ENCODE assay signal across 1 cellular context in the genomic region with DNA sequence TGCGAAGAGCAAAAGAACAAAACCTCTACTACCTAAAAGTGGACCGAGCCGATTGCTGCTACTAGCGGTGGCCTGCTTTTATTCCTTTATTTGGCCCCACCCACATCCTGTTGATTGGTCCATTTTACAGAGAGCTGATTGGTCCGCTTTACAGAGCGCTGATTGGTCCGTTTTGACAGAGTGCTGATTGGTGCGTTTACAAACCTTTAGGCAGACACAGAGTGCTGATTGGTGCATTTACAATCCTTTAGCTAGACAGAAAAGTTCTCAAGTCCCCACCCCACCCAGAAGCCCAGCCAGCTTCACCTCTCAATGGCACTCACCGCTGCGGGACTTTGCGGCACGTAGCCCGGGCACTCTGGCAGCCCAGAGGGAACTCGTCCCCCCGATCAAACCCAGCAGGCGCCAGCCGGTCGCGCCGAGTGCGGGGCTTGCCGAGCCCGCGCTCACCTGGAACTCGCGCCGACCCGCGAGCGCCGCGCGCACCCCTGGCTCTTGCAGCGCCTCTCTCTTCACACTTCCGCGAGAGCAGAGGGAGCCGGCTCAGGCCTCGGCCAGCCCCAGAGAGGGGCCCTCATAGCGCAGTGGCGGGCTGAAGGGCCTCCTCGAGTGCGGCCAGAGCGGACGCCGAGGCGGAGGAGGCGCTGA.
TF ChIP-seq lines count a peak whose summit lies in the region.

No MANE protein-coding gene starts in this region.

TF ChIP-seq in SK-N-SH treated with all-trans-retinoic acid at 6 μM for 48 hours, 23 proteins besides CTCF, POLR2A, EP300 and RAD21 (continued from another document):
- TF ChIP-seq, protein P1, sequence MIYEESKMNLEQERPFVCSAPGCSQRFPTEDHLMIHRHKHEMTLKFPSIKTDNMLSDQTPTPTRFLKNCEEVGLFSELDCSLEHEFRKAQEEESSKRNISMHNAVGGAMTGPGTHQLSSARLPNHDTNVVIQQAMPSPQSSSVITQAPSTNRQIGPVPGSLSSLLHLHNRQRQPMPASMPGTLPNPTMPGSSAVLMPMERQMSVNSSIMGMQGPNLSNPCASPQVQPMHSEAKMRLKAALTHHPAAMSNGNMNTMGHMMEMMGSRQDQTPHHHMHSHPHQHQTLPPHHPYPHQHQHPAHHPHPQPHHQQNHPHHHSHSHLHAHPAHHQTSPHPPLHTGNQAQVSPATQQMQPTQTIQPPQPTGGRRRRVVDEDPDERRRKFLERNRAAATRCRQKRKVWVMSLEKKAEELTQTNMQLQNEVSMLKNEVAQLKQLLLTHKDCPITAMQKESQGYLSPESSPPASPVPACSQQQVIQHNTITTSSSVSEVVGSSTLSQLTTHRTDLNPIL (CRISPR knock-in tag; IDR thresholded peaks at IDR 0.05; ENCODE audit: low read depth) = no peak
- TF ChIP-seq ZFP3 (CRISPR knock-in tag; IDR thresholded peaks at IDR 0.05) (no peak), ZFP30 (CRISPR knock-in tag; IDR thresholded peaks at IDR 0.05) (no peak), RARB (CRISPR knock-in tag; IDR thresholded peaks at IDR 0.05) (no peak), BACH2 (CRISPR knock-in tag; IDR thresholded peaks at IDR 0.05; ENCODE audit: borderline replicate concordance) (no peak), CSDC2 (CRISPR knock-in tag; IDR thresholded peaks at IDR 0.05) (no peak)
- TF ChIP-seq, protein P2, sequence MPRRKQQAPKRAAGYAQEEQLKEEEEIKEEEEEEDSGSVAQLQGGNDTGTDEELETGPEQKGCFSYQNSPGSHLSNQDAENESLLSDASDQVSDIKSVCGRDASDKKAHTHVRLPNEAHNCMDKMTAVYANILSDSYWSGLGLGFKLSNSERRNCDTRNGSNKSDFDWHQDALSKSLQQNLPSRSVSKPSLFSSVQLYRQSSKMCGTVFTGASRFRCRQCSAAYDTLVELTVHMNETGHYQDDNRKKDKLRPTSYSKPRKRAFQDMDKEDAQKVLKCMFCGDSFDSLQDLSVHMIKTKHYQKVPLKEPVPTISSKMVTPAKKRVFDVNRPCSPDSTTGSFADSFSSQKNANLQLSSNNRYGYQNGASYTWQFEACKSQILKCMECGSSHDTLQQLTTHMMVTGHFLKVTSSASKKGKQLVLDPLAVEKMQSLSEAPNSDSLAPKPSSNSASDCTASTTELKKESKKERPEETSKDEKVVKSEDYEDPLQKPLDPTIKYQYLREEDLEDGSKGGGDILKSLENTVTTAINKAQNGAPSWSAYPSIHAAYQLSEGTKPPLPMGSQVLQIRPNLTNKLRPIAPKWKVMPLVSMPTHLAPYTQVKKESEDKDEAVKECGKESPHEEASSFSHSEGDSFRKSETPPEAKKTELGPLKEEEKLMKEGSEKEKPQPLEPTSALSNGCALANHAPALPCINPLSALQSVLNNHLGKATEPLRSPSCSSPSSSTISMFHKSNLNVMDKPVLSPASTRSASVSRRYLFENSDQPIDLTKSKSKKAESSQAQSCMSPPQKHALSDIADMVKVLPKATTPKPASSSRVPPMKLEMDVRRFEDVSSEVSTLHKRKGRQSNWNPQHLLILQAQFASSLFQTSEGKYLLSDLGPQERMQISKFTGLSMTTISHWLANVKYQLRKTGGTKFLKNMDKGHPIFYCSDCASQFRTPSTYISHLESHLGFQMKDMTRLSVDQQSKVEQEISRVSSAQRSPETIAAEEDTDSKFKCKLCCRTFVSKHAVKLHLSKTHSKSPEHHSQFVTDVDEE (CRISPR knock-in tag; IDR thresholded peaks at IDR 0.05) = no peak
